Comparison of ENCODE assay signal across 14 cellular contexts in the genomic region with DNA sequence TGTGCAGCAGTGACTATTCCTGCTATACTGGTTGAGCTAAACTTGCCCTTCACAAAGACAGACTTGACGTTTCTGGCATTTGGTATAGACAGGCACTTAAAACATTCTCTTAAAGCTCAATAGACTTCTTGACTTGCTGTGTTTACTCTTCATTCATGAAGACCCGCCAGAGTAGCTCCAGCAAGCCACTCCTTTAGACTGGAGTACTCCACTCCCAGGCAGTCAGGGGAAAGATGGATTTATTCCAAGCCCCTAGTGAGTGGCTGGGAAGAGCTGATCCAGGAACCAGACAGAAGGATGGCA.
"Had no signal": no experiment of that assay in that cellular context is flagged by ENCODE, and none has a peak within 500 bp of the region (broad histone marks: within the 10 kb centered on the region; RNA-seq: fewer than 3 reads in every experiment).

No MANE protein-coding gene starts in this region.

- H3K4me1 ChIP-seq: foreskin keratinocyte, right atrium auricular region had no signal

- H3K27me3 Mint-ChIP-seq: activated CD8-positive, alpha-beta memory T cell treated with anti-CD3 and anti-CD28 coated beads, Interleukin-2, amount 10 ng/mL, durations not matched to agents 7 days and 5 days; activated naive CD8-positive, alpha-beta T cell treated with anti-CD3 and anti-CD28 coated beads, Interleukin-2, amount 10 ng/mL, durations not matched to agents 7 days and 5 days had no signal

- ATAC-seq: activated CD4-positive, CD25-positive, alpha-beta regulatory T cell treated with anti-CD3 and anti-CD28 coated beads, Interleukin-2, amount 50 U/mL, for 24 hours; activated CD8-positive, alpha-beta memory T cell treated with anti-CD3 and anti-CD28 coated beads, Interleukin-2, amount 10 ng/mL, durations not matched to agents 7 days and 5 days; activated T-cell treated with anti-CD3 and anti-CD28 coated beads, Interleukin-2, amount 50 U/mL, for 4 hours; foreskin keratinocyte; left colon had no signal

- H3K27ac Mint-ChIP-seq: activated CD8-positive, alpha-beta memory T cell treated with anti-CD3 and anti-CD28 coated beads, Interleukin-2, amount 10 ng/mL, durations not matched to agents 7 days and 5 days; activated naive CD8-positive, alpha-beta T cell treated with anti-CD3 and anti-CD28 coated beads, Interleukin-2, amount 10 ng/mL, durations not matched to agents 7 days and 5 days; memory B cell had no signal

- DNase-seq: activated CD4-positive, alpha-beta T cell treated with anti-CD3 and anti-CD28 coated beads, Interleukin-2, amount 50 U/mL, for 48 hours; activated CD8-positive, alpha-beta memory T cell treated with anti-CD3 and anti-CD28 coated beads, Interleukin-2, amount 10 ng/mL, durations not matched to agents 7 days and 5 days; activated effector memory CD4-positive, alpha-beta T cell treated with anti-CD3 and anti-CD28 coated beads, Interleukin-2, amount 50 U/mL, for 16 hours; activated naive CD8-positive, alpha-beta T cell treated with anti-CD3 and anti-CD28 coated beads, Interleukin-2, amount 10 ng/mL, durations not matched to agents 7 days and 5 days; activated T-cell treated with anti-CD3 and anti-CD28 coated beads, Interleukin-2, amount 50 U/mL, for 4 hours; anterior cingulate cortex; foreskin keratinocyte; left colon; natural killer cell; small intestine; stomach had no signal

- H3K9me3 ChIP-seq: right atrium auricular region, stomach had no signal

- H3K4me1 Mint-ChIP-seq: memory B cell had no signal

- H3K27me3 ChIP-seq: foreskin keratinocyte, right atrium auricular region, stomach had no signal

- H3K36me3 Mint-ChIP-seq: activated CD8-positive, alpha-beta memory T cell treated with anti-CD3 and anti-CD28 coated beads, Interleukin-2, amount 10 ng/mL, durations not matched to agents 7 days and 5 days; activated naive CD8-positive, alpha-beta T cell treated with anti-CD3 and anti-CD28 coated beads, Interleukin-2, amount 10 ng/mL, durations not matched to agents 7 days and 5 days; memory B cell; natural killer cell had no signal

- H3K9me3 Mint-ChIP-seq: activated naive CD8-positive, alpha-beta T cell treated with anti-CD3 and anti-CD28 coated beads, Interleukin-2, amount 10 ng/mL, durations not matched to agents 7 days and 5 days; activated T-cell treated with anti-CD3 and anti-CD28 coated beads, Interleukin-2, amount 50 U/mL, for 4 hours; memory B cell; natural killer cell had no signal

- H3K4me3 Mint-ChIP-seq: activated CD8-positive, alpha-beta memory T cell treated with anti-CD3 and anti-CD28 coated beads, Interleukin-2, amount 10 ng/mL, durations not matched to agents 7 days and 5 days; activated naive CD8-positive, alpha-beta T cell treated with anti-CD3 and anti-CD28 coated beads, Interleukin-2, amount 10 ng/mL, durations not matched to agents 7 days and 5 days; activated T-cell treated with anti-CD3 and anti-CD28 coated beads, Interleukin-2, amount 50 U/mL, for 4 hours; memory B cell had no signal

- H3K27ac ChIP-seq: foreskin keratinocyte, right atrium auricular region had no signal

- H3K4me3 ChIP-seq: right atrium auricular region, stomach had no signal
